In genomic region chr10:95172851-95173250, GRCh38 we compare ENCODE assay signal across 32 cellular contexts. TPM values are rescaled to one million over a fixed set of nuclear protein-coding genes. Genes with fewer than 3 reads are reported as not detected.
"Had no signal": no experiment of that assay in that cellular context is flagged by ENCODE, and none has a peak within 500 bp of the region (broad histone marks: within the 10 kb centered on the region; RNA-seq: fewer than 3 reads in every experiment).

No MANE protein-coding gene starts in this region.

- H3K4me3 ChIP-seq: adrenal gland, body of pancreas, cardiac muscle cell, coronary artery, esophagus muscularis mucosa, gastroesophageal sphincter, heart right ventricle, hepatocyte had no signal

- DNase-seq: activated CD4-positive, alpha-beta T cell treated with anti-CD3 and anti-CD28 coated beads for 1 hour; activated CD4-positive, alpha-beta T cell treated with anti-CD3 and anti-CD28 coated beads for 4 hours; activated CD4-positive, alpha-beta T cell treated with anti-CD3 and anti-CD28 coated beads, Interleukin-2, amount 10 ng/mL, durations not matched to agents 7 days and 5 days; activated CD4-positive, alpha-beta T cell treated with anti-CD3 and anti-CD28 coated beads, Interleukin-2, amount 50 U/mL, for 4 hours; activated CD8-positive, alpha-beta memory T cell treated with anti-CD3 and anti-CD28 coated beads for 24 hours; activated CD8-positive, alpha-beta T cell treated with anti-CD3 and anti-CD28 coated beads for 36 hours; activated effector memory CD4-positive, alpha-beta T cell treated with anti-CD3 and anti-CD28 coated beads, Interleukin-2, amount 50 U/mL, for 16 hours; activated naive CD4-positive, alpha-beta T cell treated with anti-CD3 and anti-CD28 coated beads for 36 hours; activated naive CD8-positive, alpha-beta T cell treated with anti-CD3 and anti-CD28 coated beads for 36 hours; activated naive CD8-positive, alpha-beta T cell treated with anti-CD3 and anti-CD28 coated beads, Interleukin-2, amount 50 U/mL, for 24 hours; activated T-cell treated with anti-CD3 and anti-CD28 coated beads, Interleukin-2, amount 50 U/mL, for 4 hours; adrenal gland; amygdala; aorta; body of pancreas; central memory CD4-positive, alpha-beta T cell; cerebellar nuclear complex; effector memory CD8-positive, alpha-beta T cell; foreskin melanocyte; heart right ventricle; T-helper 2 cell had no signal

- H3K27ac ChIP-seq: adrenal gland, body of pancreas, cardiac muscle cell, coronary artery, esophagus muscularis mucosa, gastroesophageal sphincter, heart right ventricle, hepatocyte had no signal

- H3K27me3 ChIP-seq: adrenal gland, body of pancreas, cardiac muscle cell, esophagus muscularis mucosa, gastroesophageal sphincter, heart right ventricle, hepatocyte had no signal

- H3K36me3 ChIP-seq: adrenal gland, cardiac muscle cell, esophagus muscularis mucosa, gastroesophageal sphincter, heart right ventricle had no signal

- ATAC-seq: activated CD8-positive, alpha-beta T cell treated with anti-CD3 and anti-CD28 coated beads for 36 hours; activated naive CD8-positive, alpha-beta T cell treated with anti-CD3 and anti-CD28 coated beads, Interleukin-2, amount 50 U/mL, for 24 hours; activated T-cell treated with anti-CD3 and anti-CD28 coated beads, Interleukin-2, amount 50 U/mL, for 4 hours; body of pancreas; effector memory CD8-positive, alpha-beta T cell; gastroesophageal sphincter; heart right ventricle had no signal

- H3K4me2 ChIP-seq: hepatocyte had no signal

- H3K79me2 ChIP-seq: hepatocyte had no signal

- H3K9me3 ChIP-seq: adrenal gland, body of pancreas, gastroesophageal sphincter had no signal

- H3K4me1 ChIP-seq: adrenal gland, esophagus muscularis mucosa, gastroesophageal sphincter, heart right ventricle had no signal

- H2AFZ ChIP-seq: hepatocyte had no signal

RNA-seq across cellular contexts. Expression of gene ACSM6, which starts 21.2 kb away (rescaled TPM):
- total RNA-seq: activated CD4-positive, alpha-beta T cell treated with anti-CD3 and anti-CD28 coated beads, Interleukin-2, amount 10 ng/mL, durations not matched to agents 7 days and 5 days; activated CD8-positive, alpha-beta T cell treated with anti-CD3 and anti-CD28 coated beads for 36 hours; activated naive CD4-positive, alpha-beta T cell treated with anti-CD3 and anti-CD28 coated beads for 36 hours; activated naive CD8-positive, alpha-beta T cell treated with anti-CD3 and anti-CD28 coated beads for 36 hours; activated T-cell treated with anti-CD3 and anti-CD28 coated beads, Interleukin-2, amount 50 U/mL, for 4 hours; activated T-helper 1 cell treated with anti-CD3 and anti-CD28 coated beads, Interleukin-12 subunit alpha, Interleukin-12 subunit beta, Interleukin-2, Interleukin-4 antibody, amounts not matched to agents 30 ng/mL and 10 ng/mL and 1 ng/mL, durations not matched to agents 14 hours and 24 hours and 36 hours; activated T-helper 2 cell treated with anti-CD3 and anti-CD28 coated beads, Interferon-gamma antibody, Interleukin-2, Interleukin-4, amounts not matched to agents 10 μg/mL and 5 μg/mL and 100 μg/mL, durations not matched to agents 14 hours and 24 hours and 36 hours; adrenal gland; cardiac muscle cell; dermis microvascular lymphatic vessel endothelial cell; epithelial cell of proximal tubule; esophagus muscularis mucosa; glomerular endothelial cell; heart right ventricle; hepatocyte; T-helper 1 cell treated with Interleukin-12 subunit alpha and Interleukin-12 subunit beta and Interleukin-4 antibody, amounts not matched to agents 30 ng/mL and 1 ng/mL, for 36 hours had no signal
- polyA plus RNA-seq: adrenal gland, aorta, heart right ventricle had no signal
